In genomic region chr18:76821875-76822509, GRCh38 we compare ENCODE assay signal across 8 cellular contexts. TPM values are rescaled to one million over a fixed set of nuclear protein-coding genes. Genes with fewer than 3 reads are reported as not detected.
DNase-seq lines count a peak whose midpoint lies in the region; ATAC-seq and TF ChIP-seq lines count a peak whose summit lies in the region.

No MANE protein-coding gene starts in this region.

- H3K36me3 ChIP-seq in GM06990 (ENCODE audit: control insufficient read depth, insufficient read depth, low read length) (no peaks in the 10 kb centered on the region), breast epithelium (no peaks in the 10 kb centered on the region)

- ATAC-seq in GM21825 (IDR thresholded peaks at IDR 0.05; ENCODE audit: unreplicated experiment) = peak; percentile 35

- DNase-seq in GM06990 (ENCODE audit: extremely low read depth, insufficient read length) (peak; percentile 78), LHCN-M2 (ENCODE audit: low read depth) (peak; percentile 49), breast epithelium (ENCODE audit: low spot score in 2 of 2) (peak; percentile 43 to 60), iris pigment epithelial cell (ENCODE audit: low read depth) (peak; percentile 45), DMS114 treated with DMSO at 0.1 percent for 48 hours (lab: John Stamatoyannopoulos, UW; ENCODE audit: unreplicated experiment) (no peak)
- DNase-seq in stimulated activated CD4-positive, alpha-beta T cell treated with anti-CD3 and anti-CD28 coated beads, Interleukin-12 subunit alpha, Interleukin-12 subunit beta, amount 100 ng/mL, for 24 hours (ENCODE audit: low read depth in 2 of 2) = peak; percentile 41 to 43

- peak overlapping the region; percentile 92 for H3K27ac ChIP-seq in VCaP
- H3K27ac ChIP-seq in breast epithelium = peak overlapping the region; percentile 95 to 99

- peaks cover 0 to 3% of the 10 kb centered on the region in 2 donors for H3K4me1 ChIP-seq in breast epithelium

- intact Hi-C loops in breast epithelium (cut with DNase I; ENCODE audit: low total_unique reads) = loop anchor here (2.0 kb wide), 1 partner anchor 69 kb away; no protein-coding TSS in a partner anchor

- TF ChIP-seq CTCF in GM06990 (IDR thresholded peaks at IDR 0.05; ENCODE audit: insufficient read depth, low read length, poor library complexity, severe bottlenecking) (no peak), VCaP (conservative IDR thresholded peaks at IDR 0.05) (no peak), breast epithelium (IDR thresholded peaks at IDR 0.05) (no peak)

- H3K27me3 ChIP-seq in GM06990 (replicated peaks; ENCODE audit: control insufficient read depth, insufficient read depth, low read length) (no peaks in the 10 kb centered on the region), breast epithelium (no peaks in the 10 kb centered on the region)

- H3K4me3 ChIP-seq in GM06990 (replicated peaks; ENCODE audit: low read depth, low read length) (peak overlapping the region; percentile 94), breast epithelium (peak overlapping the region; percentile 59 to 94 (median 83))

- TF ChIP-seq POLR2A in breast epithelium (IDR thresholded peaks at IDR 0.05) = no peak

- H3K9me3 ChIP-seq in breast epithelium = no peaks in the 10 kb centered on the region

RNA-seq across cellular contexts. Expression of gene ZNF236, which starts 0.4 kb away (rescaled TPM):
- total RNA-seq in LHCN-M2 (2014; rRNA removed) = 5.9 and 6.4 TPM in 2 replicates
- 2.5 TPM for polyA plus RNA-seq in LHCN-M2 (2012)
- 10 to 100 TPM; 12.3 to 28.2 (median 27.1) TPM for total RNA-seq in breast epithelium
